Comparison of ENCODE assay signal across 9 cellular contexts in genomic region chr4:98662619-98663225, GRCh38. TPM values are rescaled to one million over a fixed set of nuclear protein-coding genes. Genes with fewer than 3 reads are reported as not detected.
DNase-seq lines count a peak whose midpoint lies in the region; ATAC-seq and TF ChIP-seq lines count a peak whose summit lies in the region.
"Had no signal": no experiment of that assay in that cellular context is flagged by ENCODE, and none has a peak within 500 bp of the region (broad histone marks: within the 10 kb centered on the region; RNA-seq: fewer than 3 reads in every experiment).

No MANE protein-coding gene starts in this region.

- H3K9me3 ChIP-seq in mammary epithelial cell (replicated peaks; ENCODE audit: insufficient read depth, low read length) (no peaks in the 10 kb centered on the region), iPS-18a (ENCODE audit: control insufficient read depth, low read depth, low read length) (peaks cover 17% of the 10 kb centered on the region), heart right ventricle (no peaks in the 10 kb centered on the region)

- H3K4me3 ChIP-seq in mammary epithelial cell (replicated peaks in 1 of 3; ENCODE audit: insufficient read depth in 1 of 3, low read depth in 2 of 3, low read length in 3 of 3) (no peak overlapping the region), iPS-18a (ENCODE audit: low read length) (peak overlapping the region; percentile 20), heart right ventricle (no peak overlapping the region)
- H3K4me3 ChIP-seq: BLaER1 had no signal

- no peak for TF ChIP-seq CTCF in MCF 10A (IDR thresholded peaks at IDR 0.05; ENCODE audit: unreplicated experiment)
- no peak for TF ChIP-seq CTCF in mammary epithelial cell (conservative IDR thresholded peaks at IDR 0.05 in 1 of 2, IDR thresholded peaks at IDR 0.05 in 1 of 2; ENCODE audit: extremely low read depth in 1 of 2, insufficient read depth in 1 of 2, low read depth in 1 of 2, low read length in 2 of 2)
- no peak for TF ChIP-seq CTCF in heart right ventricle (IDR thresholded peaks at IDR 0.05)

- intact Hi-C loops in MCF 10A (cut with micrococcal nuclease) = loop anchor here (5.0 kb wide), 1 partner anchor 180 kb away; no protein-coding TSS in a partner anchor
- intact Hi-C loops in mammary epithelial cell (cut with micrococcal nuclease) = loop anchor here (5.0 kb wide), 1 partner anchor 335 kb away; the partner anchor contains the start of gene METAP1
- intact Hi-C loops in heart right ventricle (cut with DNase I) = no loop called here

- H3K27ac Mint-ChIP-seq in MCF 10A (ENCODE audit: low read depth, unreplicated experiment) = peak overlapping the region; percentile 20

- H3K27me3 ChIP-seq in mammary epithelial cell (ENCODE audit: insufficient read depth, low read length) (no peaks in the 10 kb centered on the region), iPS-18a (ENCODE audit: control insufficient read depth, insufficient read depth, low read length) (peaks cover 24% of the 10 kb centered on the region), heart right ventricle (peaks cover 0 to 17% (median 0%) of the 10 kb centered on the region in 7 donors)
- H3K27me3 ChIP-seq: BLaER1 had no signal

- POLR2A ChIA-PET in MCF 10A (lab: Yijun Ruan, JAX) = interaction anchor here (0.6 to 1.0 kb wide), 3 partner anchors 26 to 267 kb away, joined by 3 to 4 read pairs (median 4); partner anchors contain the start of gene EIF4E

- no peak overlapping the region for H2AFZ ChIP-seq in mammary epithelial cell (ENCODE audit: low read depth, low read length)

- H3K36me3 Mint-ChIP-seq in MCF 10A (ENCODE audit: insufficient read depth, unreplicated experiment) = peaks cover 4% of the 10 kb centered on the region

- H3K36me3 ChIP-seq in mammary epithelial cell (ENCODE audit: insufficient read depth, low read length) = no peaks in the 10 kb centered on the region
- H3K36me3 ChIP-seq in iPS-18a (ENCODE audit: control insufficient read depth, low read depth, low read length) = no peaks in the 10 kb centered on the region
- no peaks in the 10 kb centered on the region for H3K36me3 ChIP-seq in heart right ventricle
- H3K36me3 ChIP-seq: BLaER1 had no signal

- no peak for ATAC-seq in heart right ventricle
- no peak for ATAC-seq in GM21576 (IDR thresholded peaks at IDR 0.05; ENCODE audit: unreplicated experiment)

- no peak for DNase-seq in MCF 10A (ENCODE audit: unreplicated experiment)
- no peak for DNase-seq in mammary epithelial cell
- DNase-seq in activated CD4-positive, alpha-beta T cell treated with anti-CD3 and anti-CD28 coated beads, Interleukin-2, amount 50 U/mL, for 24 hours (ENCODE audit: low read depth in 1 of 2, low spot score in 1 of 2) = peak; percentile 23 to 40
- DNase-seq in NCI-H526 treated with DMSO at 0.1 percent for 48 hours (lab: John Stamatoyannopoulos, UW) = no peak
- DNase-seq in NAMALWA (ENCODE audit: low spot score) = no peak
- no peak for DNase-seq in heart right ventricle

- BruUV-seq in MCF 10A (replicated peaks; lab: Mats Ljungman, UMichigan) = no TSS peak
- no TSS peak for BruUV-seq in mammary epithelial cell (replicated peaks; lab: Mats Ljungman, UMichigan)

- no peak overlapping the region for H3K27ac ChIP-seq in mammary epithelial cell (ENCODE audit: insufficient read depth, low read depth, low read length)
- H3K27ac ChIP-seq in iPS-18a (ENCODE audit: low read length) = no peak overlapping the region
- peak overlapping the region in 1 of 10 donors; percentile 77 for H3K27ac ChIP-seq in heart right ventricle
- H3K27ac ChIP-seq: BLaER1 had no signal

- H3K9me3 Mint-ChIP-seq in MCF 10A (ENCODE audit: unreplicated experiment) = no peaks in the 10 kb centered on the region

- H3K79me2 ChIP-seq in mammary epithelial cell (ENCODE audit: insufficient read depth, low read length) = peaks cover 10% of the 10 kb centered on the region

- in situ Hi-C loops in mammary epithelial cell (cut with MboI; ENCODE audit: low sequenced_read_pairs in 2 of 2) = loop anchor here in 1 of 2 donors (25.0 kb wide), 1 partner anchor 500 kb away; no protein-coding TSS in a partner anchor

- H3K4me2 ChIP-seq in mammary epithelial cell (ENCODE audit: insufficient read depth, low read depth, low read length) = no peak overlapping the region

- H4K20me1 ChIP-seq in mammary epithelial cell (ENCODE audit: insufficient read depth, low read length) = no peaks in the 10 kb centered on the region
- H4K20me1 ChIP-seq: BLaER1 had no signal

- CTCF ChIA-PET in MCF 10A (lab: Yijun Ruan, JAX) (interaction anchor here (2.3 kb wide), 1 partner anchor 195 kb away, joined by 9 read pairs; no protein-coding TSS in a partner anchor), mammary epithelial cell (lab: Charles Lee; ENCODE audit: low non-redundant PET) (interaction anchor here (1.2 kb wide), 1 partner anchor 88 kb away, joined by 3 read pairs; no protein-coding TSS in a partner anchor)

- H3K4me1 ChIP-seq in mammary epithelial cell (ENCODE audit: insufficient read depth, low read length) (peaks cover 27% of the 10 kb centered on the region), iPS-18a (ENCODE audit: control insufficient read depth, low read depth, low read length) (peaks cover 35% of the 10 kb centered on the region), heart right ventricle (peaks cover 0 to 32% (median 9%) of the 10 kb centered on the region in 9 donors)

- H3K9ac ChIP-seq in mammary epithelial cell (ENCODE audit: insufficient read depth, low read length) (no peak overlapping the region), iPS-18a (ENCODE audit: low read length) (no peak overlapping the region)
- H3K9ac ChIP-seq: BLaER1 had no signal

- H3K27me3 Mint-ChIP-seq in MCF 10A (ENCODE audit: insufficient read depth, unreplicated experiment) = no peaks in the 10 kb centered on the region

- H3K4me1 Mint-ChIP-seq in MCF 10A (ENCODE audit: insufficient read depth, unreplicated experiment) = peaks cover 31% of the 10 kb centered on the region

- 95% methylated on average over 6 of the region's 7 CpGs for whole genome bisulfite sequencing in mammary epithelial cell (ENCODE audit: low coverage, missing lambda C conversion rate)
- 68 to 69% methylated on average over 7 of the region's 7 CpGs for WGBS in heart right ventricle, 2 donors

- dilution Hi-C loops in mammary epithelial cell (cut with HindIII; ENCODE audit: low sequenced_read_pairs) = no loop called here

- no peak overlapping the region for H3K4me3 Mint-ChIP-seq in MCF 10A (ENCODE audit: unreplicated experiment)

RNA-seq across cellular contexts. Expression of gene TSPAN5, which starts 4.3 kb away (rescaled TPM):
- total RNA-seq in MCF 10A (2022) = 18.5 and 19.8 TPM in 2 replicates
- 10 to 100 TPM; 19.0 to 38.4 TPM for total RNA-seq in mammary epithelial cell
- polyA plus RNA-seq in mammary epithelial cell = 36.2 TPM
- polyA minus RNA-seq in mammary epithelial cell = 37.1 TPM
- total RNA-seq in heart right ventricle = 1 to 10 TPM in 9 of 10 donors, under 1 TPM in 1; 0.85 to 6.7 (median 4.4) TPM
- polyA plus RNA-seq in heart right ventricle = 1 to 10 TPM in 1 of 2 donors, under 1 TPM in 1; 0.88 to 3.2 TPM

Comparison
In these comparisons a context has a peak if more than half of its experiments do, and no peak if none do; other contexts are left out.
1. DNase-seq: peak in activated CD4-positive, alpha-beta T cell treated with anti-CD3 and anti-CD28 coated beads, Interleukin-2, amount 50 U/mL, for 24 hours (2 of 2); none in MCF 10A (single experiment), mammary epithelial cell (single experiment), NCI-H526 treated with DMSO at 0.1 percent for 48 hours (single experiment), NAMALWA (single experiment) and heart right ventricle (0 of 2).
2. intact Hi-C loops: an anchor here in MCF 10A (5.0 kb wide) and mammary epithelial cell (5.0 kb wide); none called in heart right ventricle.